In genomic region chr15:68598171-68599152, GRCh38 we compare ENCODE assay signal across 11 cellular contexts. TPM values are rescaled to one million over a fixed set of nuclear protein-coding genes. Genes with fewer than 3 reads are reported as not detected.
DNase-seq lines count a peak whose midpoint lies in the region; TF ChIP-seq lines count a peak whose summit lies in the region.
"Had no signal": no experiment of that assay in that cellular context is flagged by ENCODE, and none has a peak within 500 bp of the region (broad histone marks: within the 10 kb centered on the region; RNA-seq: fewer than 3 reads in every experiment).

No MANE protein-coding gene starts in this region.

- no peak for TF ChIP-seq POLR2A in suprapubic skin (IDR thresholded peaks at IDR 0.05)

- H3K27me3 Mint-ChIP-seq in endodermal cell (ENCODE audit: insufficient read depth) (peaks cover 5% of the 10 kb centered on the region), mesothelial cell of epicardium (ENCODE audit: low read depth) (peaks cover 6% of the 10 kb centered on the region)

- H3K4me1 ChIP-seq in HUES6 (ENCODE audit: control insufficient read depth, insufficient read depth, low read length) (peaks cover 55% of the 10 kb centered on the region), endodermal cell (ENCODE audit: control insufficient read depth, insufficient read depth, low read length) (peaks cover 6% of the 10 kb centered on the region), suprapubic skin (peaks cover 55% of the 10 kb centered on the region)
- H3K4me1 ChIP-seq: Caco-2 had no signal

- in situ Hi-C loops in KBM-7 (cut with MboI; ENCODE audit: low pct_unique_long_range_greater_than_20kb, low sequenced_read_pairs): no loop called here

- no peaks in the 10 kb centered on the region for H3K36me3 ChIP-seq in HUES6 (ENCODE audit: control insufficient read depth, insufficient read depth, low read length)
- no peaks in the 10 kb centered on the region for H3K36me3 ChIP-seq in endodermal cell (ENCODE audit: control insufficient read depth, insufficient read depth, low read length)
- no peaks in the 10 kb centered on the region for H3K36me3 ChIP-seq in suprapubic skin
- no peaks in the 10 kb centered on the region for H3K36me3 ChIP-seq in MG63

- DNase-seq in endodermal cell (no peak), mesothelial cell of epicardium (ENCODE audit: low spot score in 2 of 2, unreplicated experiment in 2 of 2) (no peak), suprapubic skin (ENCODE audit: low spot score in 2 of 2) (peak in 1 of 2 donors; percentile 60), KBM-7 (no peak), NCI-H510A treated with DMSO at 0.1 percent for 48 hours (lab: John Stamatoyannopoulos, UW) (no peak), MG63 (no peak)
- no peak for DNase-seq in stimulated activated naive CD4-positive, alpha-beta T cell treated with Interleukin-2 at 50 U/mL for 16 hours (lab: John Stamatoyannopoulos, UW)
- DNase-seq: Caco-2, NCI-H345 had no signal

- H3K27ac Mint-ChIP-seq in endodermal cell: no peak overlapping the region
- H3K27ac Mint-ChIP-seq in mesothelial cell of epicardium: peak overlapping the region; percentile 41
- H3K27ac Mint-ChIP-seq: activated naive CD8-positive, alpha-beta T cell had no signal

- no peaks in the 10 kb centered on the region for H3K9me3 ChIP-seq in HUES6 (ENCODE audit: control insufficient read depth, insufficient read depth, low read depth, low read length)
- no peaks in the 10 kb centered on the region for H3K9me3 ChIP-seq in endodermal cell (ENCODE audit: control insufficient read depth, low read length)
- no peaks in the 10 kb centered on the region for H3K9me3 ChIP-seq in suprapubic skin
- H3K9me3 ChIP-seq in MG63: no peaks in the 10 kb centered on the region
- H3K9me3 ChIP-seq: Caco-2 had no signal

- H3K4me1 Mint-ChIP-seq in endodermal cell (peaks cover 31% of the 10 kb centered on the region), mesothelial cell of epicardium (peaks cover 16% of the 10 kb centered on the region)

- H3K4me3 Mint-ChIP-seq in endodermal cell (no peak overlapping the region), mesothelial cell of epicardium (no peak overlapping the region)
- H3K4me3 Mint-ChIP-seq: activated naive CD8-positive, alpha-beta T cell had no signal

- H3K4me3 ChIP-seq in HUES6 (ENCODE audit: low read depth, low read length) (no peak overlapping the region), endodermal cell (ENCODE audit: low read length) (no peak overlapping the region), suprapubic skin (no peak overlapping the region), MG63 (no peak overlapping the region)

- TF ChIP-seq CTCF in endodermal cell (conservative IDR thresholded peaks at IDR 0.05) (no peak), mesothelial cell of epicardium (IDR thresholded peaks at IDR 0.05; ENCODE audit: unreplicated experiment) (no peak), suprapubic skin (IDR thresholded peaks at IDR 0.05) (no peak)

- H3K36me3 Mint-ChIP-seq in endodermal cell (ENCODE audit: low read depth) (no peaks in the 10 kb centered on the region), mesothelial cell of epicardium (no peaks in the 10 kb centered on the region)
- H3K36me3 Mint-ChIP-seq: activated naive CD8-positive, alpha-beta T cell had no signal

- WGBS in endodermal cell (ENCODE audit: insufficient coverage in 1 of 2, insufficient read length in 1 of 2), 2 experiments: 93 to 97% methylated on average over 11 to 14 of the region's 14 CpGs
- 63% methylated on average over 14 of the region's 14 CpGs for WGBS in suprapubic skin

- H3K9ac ChIP-seq in HUES6 (ENCODE audit: low read length) (no peak overlapping the region), endodermal cell (ENCODE audit: extremely low read depth, low read length, poor library complexity, severe bottlenecking) (no peak overlapping the region)

- no peaks in the 10 kb centered on the region for H3K9me3 Mint-ChIP-seq in endodermal cell
- no peaks in the 10 kb centered on the region for H3K9me3 Mint-ChIP-seq in mesothelial cell of epicardium

- no peak for TF ChIP-seq EP300 in suprapubic skin (IDR thresholded peaks at IDR 0.05)

- H3K27ac ChIP-seq in HUES6 (ENCODE audit: low read depth, low read length) (0 out of 2 replicates have a peak overlapping the region, but pooled peaks have one; percentile 16), endodermal cell (ENCODE audit: low read depth, low read length) (peak overlapping the region; percentile 87), suprapubic skin (peak overlapping the region; percentile 28)

- peaks cover 4% of the 10 kb centered on the region; the same call in 1 of the 2 replicates for H3K27me3 ChIP-seq in HUES6 (ENCODE audit: control insufficient read depth, insufficient read depth, low read length)
- H3K27me3 ChIP-seq in endodermal cell (ENCODE audit: control insufficient read depth, insufficient read depth, low read length, poor library complexity, severe bottlenecking): no peaks in the 10 kb centered on the region
- no peaks in the 10 kb centered on the region for H3K27me3 ChIP-seq in suprapubic skin
- no peaks in the 10 kb centered on the region for H3K27me3 ChIP-seq in MG63

RNA-seq across cellular contexts. Expression of gene CORO2B, which starts 19.7 kb away (rescaled TPM):
- total RNA-seq in endodermal cell (1 to 10 TPM; 1.1 to 1.2 TPM), mesothelial cell of epicardium (1.00 to 1.1 TPM (median 1.1 TPM) in 3 replicates), suprapubic skin (1 to 10 TPM; 1.3 to 3.3 (median 2.3) TPM)
- polyA plus RNA-seq in endodermal cell (2013, experiment 1 of 2): 13.0 TPM
- polyA plus RNA-seq in endodermal cell (2013, experiment 2 of 2): 12.1 TPM
- total RNA-seq in MG63 (2014; rRNA removed; shearing (Covaris generic); ENCODE audit: low replicate concordance): 7.1 and 7.9 TPM in 2 replicates

Comparison
In these comparisons a context has a peak if more than half of its experiments do, and no peak if none do; other contexts are left out.
1. H3K27ac ChIP-seq: peak in every context shown above with its lines; median percentile 87 in endodermal cell; 28 in suprapubic skin; 16 in HUES6.